7 cellular contexts compared by ENCODE assay signal in genomic region chr6:13624871-13625288, GRCh38. TPM values are rescaled to one million over a fixed set of nuclear protein-coding genes. Genes with fewer than 3 reads are reported as not detected.
A peak's percentile ranks its signal among the peaks of the same experiment; 100 is the strongest.
DNase-seq lines count a peak whose midpoint lies in the region; ATAC-seq, FAIRE-seq and TF ChIP-seq lines count a peak whose summit lies in the region.

No MANE protein-coding gene starts in this region.

- peaks cover 6% of the 10 kb centered on the region for H3K4me1 ChIP-seq in HAP-1

- ATAC-seq in GM18519 (IDR thresholded peaks at IDR 0.05; ENCODE audit: low FRiP score, unreplicated experiment) = no peak

- H3K27me3 ChIP-seq in HAP-1 (ENCODE audit: low read depth) = no peaks in the 10 kb centered on the region
- H3K27me3 ChIP-seq in bronchial epithelial cell (ENCODE audit: control insufficient read depth, insufficient read depth, low read length) = no peaks in the 10 kb centered on the region

- no peak for FAIRE-seq in bronchial epithelial cell (lab: Jason Lieb, UNC)

- H3K36me3 ChIP-seq in HAP-1 (replicated peaks) (peaks cover 62% of the 10 kb centered on the region), bronchial epithelial cell (ENCODE audit: control insufficient read depth, insufficient read depth, low read length) (peaks cover 10% of the 10 kb centered on the region)

- H3K9me3 ChIP-seq in HAP-1 = no peaks in the 10 kb centered on the region; the same call in 1 of the 2 replicates

- TF ChIP-seq CTCF in bronchial epithelial cell (IDR thresholded peaks at IDR 0.05; ENCODE audit: insufficient read depth, low read length, severe bottlenecking) = peak; percentile 76

- peak; percentile 77 for DNase-seq in DMS53 (lab: John Stamatoyannopoulos, UW)
- peak; percentile 44 to 45 for DNase-seq in HAP-1 (ENCODE audit: low spot score in 2 of 2)
- DNase-seq in bronchial epithelial cell (ENCODE audit: low read depth) = peak; percentile 55
- DNase-seq in myocyte (ENCODE audit: low read depth) = peak; percentile 36
- no peak for DNase-seq in foreskin melanocyte

- in situ Hi-C loops in HAP-1 (cut with MboI; ENCODE audit: low sequenced_read_pairs) = no loop called here

- H3K4me3 ChIP-seq in HAP-1 = no peak overlapping the region
- no peak overlapping the region for H3K4me3 ChIP-seq in bronchial epithelial cell (ENCODE audit: low read depth, low read length)

TF ChIP-seq in PFSK-1, 5 proteins besides CTCF, POLR2A, EP300 and RAD21:
- TF ChIP-seq FOXP2 (optimal IDR thresholded peaks at IDR 0.05; ENCODE audit: borderline replicate concordance, extremely low read depth, extremely low read length, insufficient read depth) = no peak
- TF ChIP-seq POLR2AphosphoS5 (IDR thresholded peaks at IDR 0.05; ENCODE audit: low read depth, low read length) = peak; percentile 30; the same call in 1 of the 2 replicates

RNA-seq across cellular contexts. Expression of gene NOL7, which starts 9.7 kb away (rescaled TPM):
- polyA plus RNA-seq in PFSK-1 (2012; ENCODE audit: insufficient read length, low read depth) = 131 TPM
- total RNA-seq in bronchial epithelial cell = 83.5 and 108 TPM in 2 replicates
- total RNA-seq in myocyte = 59.9 and 75.7 TPM in 2 replicates
- polyA plus RNA-seq in myocyte (2012) = 47.4 TPM

RNA-seq across cellular contexts. Expression of gene SIRT5, which starts 50.5 kb away (rescaled TPM):
- 5.4 TPM for polyA plus RNA-seq in PFSK-1 (2012; ENCODE audit: insufficient read length, low read depth)
- 10.8 and 15.7 TPM in 2 replicates for total RNA-seq in bronchial epithelial cell
- 5.7 and 6.9 TPM in 2 replicates for total RNA-seq in myocyte
- 6.1 TPM for polyA plus RNA-seq in myocyte (2012)
